11 cellular contexts compared by ENCODE assay signal in genomic region chr6:30727920-30728605, GRCh38. TPM values are rescaled to one million over a fixed set of nuclear protein-coding genes. Genes with fewer than 3 reads are reported as not detected.
DNase-seq lines count a peak whose midpoint lies in the region; ATAC-seq lines count a peak whose summit lies in the region.
"Had no signal": no experiment of that assay in that cellular context is flagged by ENCODE, and none has a peak within 500 bp of the region (broad histone marks: within the 10 kb centered on the region; RNA-seq: fewer than 3 reads in every experiment).

No MANE protein-coding gene starts in this region.

- no peak for ATAC-seq in GM21576 (IDR thresholded peaks at IDR 0.05; ENCODE audit: unreplicated experiment)
- no peak for ATAC-seq in stimulated activated effector memory CD8-positive, alpha-beta T cell treated with anti-CD3 and anti-CD28 coated beads, Interleukin-12 subunit alpha, Interleukin-12 subunit beta, amount 100 ng/mL, for 72 hours

- DNase-seq in AG08395 (ENCODE audit: low spot score) (peak; percentile 50), GM03348 (ENCODE audit: low spot score) (peak; percentile 40), left kidney (ENCODE audit: low read depth, low spot score) (peak; percentile 39), NCI-H146 treated with DMSO at 0.1 percent for 48 hours (lab: John Stamatoyannopoulos, UW; ENCODE audit: unreplicated experiment) (no peak), NCI-H187 treated with DMSO at 0.1 percent for 48 hours (lab: John Stamatoyannopoulos, UW) (no peak)
- DNase-seq in activated T-helper 1 cell treated with anti-CD3 and anti-CD28 coated beads, Interleukin-12 subunit alpha, Interleukin-12 subunit beta, Interleukin-2, Interleukin-4 antibody, amounts not matched to agents 30 ng/mL and 10 ng/mL and 1 ng/mL, durations not matched to agents 14 hours and 24 hours and 36 hours (ENCODE audit: low spot score), result no peak
- no peak for DNase-seq in stimulated activated effector memory CD8-positive, alpha-beta T cell treated with anti-CD3 and anti-CD28 coated beads, Interleukin-12 subunit alpha, Interleukin-12 subunit beta, amount 100 ng/mL, for 72 hours (ENCODE audit: low spot score in 2 of 2)
- DNase-seq: gastrocnemius medialis, NCI-H2081, testis had no signal

- H3K4me1 Mint-ChIP-seq in activated T-helper 1 cell treated with anti-CD3 and anti-CD28 coated beads, Interleukin-12 subunit alpha, Interleukin-12 subunit beta, Interleukin-2, Interleukin-4 antibody, amounts not matched to agents 30 ng/mL and 10 ng/mL and 1 ng/mL, durations not matched to agents 14 hours and 24 hours and 36 hours (ENCODE audit: low read depth), result peaks cover 64% of the 10 kb centered on the region
- H3K4me1 Mint-ChIP-seq in stimulated activated effector memory CD8-positive, alpha-beta T cell treated with anti-CD3 and anti-CD28 coated beads, Interleukin-12 subunit alpha, Interleukin-12 subunit beta, amount 100 ng/mL, for 72 hours, result peaks cover 44% of the 10 kb centered on the region

- H3K4me3 Mint-ChIP-seq in activated T-helper 1 cell treated with anti-CD3 and anti-CD28 coated beads, Interleukin-12 subunit alpha, Interleukin-12 subunit beta, Interleukin-2, Interleukin-4 antibody, amounts not matched to agents 30 ng/mL and 10 ng/mL and 1 ng/mL, durations not matched to agents 14 hours and 24 hours and 36 hours, result no peak overlapping the region
- H3K4me3 Mint-ChIP-seq in stimulated activated effector memory CD8-positive, alpha-beta T cell treated with anti-CD3 and anti-CD28 coated beads, Interleukin-12 subunit alpha, Interleukin-12 subunit beta, amount 100 ng/mL, for 72 hours, result no peak overlapping the region

- H3K27me3 Mint-ChIP-seq in activated T-helper 1 cell treated with anti-CD3 and anti-CD28 coated beads, Interleukin-12 subunit alpha, Interleukin-12 subunit beta, Interleukin-2, Interleukin-4 antibody, amounts not matched to agents 30 ng/mL and 10 ng/mL and 1 ng/mL, durations not matched to agents 14 hours and 24 hours and 36 hours (ENCODE audit: insufficient read depth), result no peaks in the 10 kb centered on the region

- no peaks in the 10 kb centered on the region for H3K9me3 Mint-ChIP-seq in activated T-helper 1 cell treated with anti-CD3 and anti-CD28 coated beads, Interleukin-12 subunit alpha, Interleukin-12 subunit beta, Interleukin-2, Interleukin-4 antibody, amounts not matched to agents 30 ng/mL and 10 ng/mL and 1 ng/mL, durations not matched to agents 14 hours and 24 hours and 36 hours
- H3K9me3 Mint-ChIP-seq in stimulated activated effector memory CD8-positive, alpha-beta T cell treated with anti-CD3 and anti-CD28 coated beads, Interleukin-12 subunit alpha, Interleukin-12 subunit beta, amount 100 ng/mL, for 72 hours, result no peaks in the 10 kb centered on the region

- intact Hi-C loops in activated T-helper 1 cell treated with anti-CD3 and anti-CD28 coated beads, Interleukin-12 subunit alpha, Interleukin-12 subunit beta, Interleukin-2, Interleukin-4 antibody, amounts not matched to agents 30 ng/mL and 10 ng/mL and 1 ng/mL, durations not matched to agents 14 hours and 24 hours and 36 hours (cut with micrococcal nuclease), result no loop called here

- peaks cover 66% of the 10 kb centered on the region for H3K36me3 Mint-ChIP-seq in activated T-helper 1 cell treated with anti-CD3 and anti-CD28 coated beads, Interleukin-12 subunit alpha, Interleukin-12 subunit beta, Interleukin-2, Interleukin-4 antibody, amounts not matched to agents 30 ng/mL and 10 ng/mL and 1 ng/mL, durations not matched to agents 14 hours and 24 hours and 36 hours (ENCODE audit: low read depth)
- H3K36me3 Mint-ChIP-seq in stimulated activated effector memory CD8-positive, alpha-beta T cell treated with anti-CD3 and anti-CD28 coated beads, Interleukin-12 subunit alpha, Interleukin-12 subunit beta, amount 100 ng/mL, for 72 hours, result peaks cover 100% of the 10 kb centered on the region

- peak overlapping the region; percentile 72 for H3K27ac Mint-ChIP-seq in activated T-helper 1 cell treated with anti-CD3 and anti-CD28 coated beads, Interleukin-12 subunit alpha, Interleukin-12 subunit beta, Interleukin-2, Interleukin-4 antibody, amounts not matched to agents 30 ng/mL and 10 ng/mL and 1 ng/mL, durations not matched to agents 14 hours and 24 hours and 36 hours
- no peak overlapping the region for H3K27ac Mint-ChIP-seq in stimulated activated effector memory CD8-positive, alpha-beta T cell treated with anti-CD3 and anti-CD28 coated beads, Interleukin-12 subunit alpha, Interleukin-12 subunit beta, amount 100 ng/mL, for 72 hours

RNA-seq across cellular contexts. Expression of gene TUBB, which starts 7.9 kb away (rescaled TPM):
- 1,001 and 1,002 TPM in 2 replicates for total RNA-seq in activated T-helper 1 cell treated with anti-CD3 and anti-CD28 coated beads, Interleukin-12 subunit alpha, Interleukin-12 subunit beta, Interleukin-2, Interleukin-4 antibody, amounts not matched to agents 30 ng/mL and 10 ng/mL and 1 ng/mL, durations not matched to agents 14 hours and 24 hours and 36 hours

RNA-seq across cellular contexts. Expression of gene MDC1, which starts 11.0 kb away (rescaled TPM):
- total RNA-seq in activated T-helper 1 cell treated with anti-CD3 and anti-CD28 coated beads, Interleukin-12 subunit alpha, Interleukin-12 subunit beta, Interleukin-2, Interleukin-4 antibody, amounts not matched to agents 30 ng/mL and 10 ng/mL and 1 ng/mL, durations not matched to agents 14 hours and 24 hours and 36 hours, result 93.7 and 95.7 TPM in 2 replicates

RNA-seq across cellular contexts. Expression of gene FLOT1, which starts 14.4 kb away (rescaled TPM):
- total RNA-seq in activated T-helper 1 cell treated with anti-CD3 and anti-CD28 coated beads, Interleukin-12 subunit alpha, Interleukin-12 subunit beta, Interleukin-2, Interleukin-4 antibody, amounts not matched to agents 30 ng/mL and 10 ng/mL and 1 ng/mL, durations not matched to agents 14 hours and 24 hours and 36 hours, result 252 and 262 TPM in 2 replicates

RNA-seq across cellular contexts. Expression of gene IER3, which starts 16.3 kb away (rescaled TPM):
- 578 and 603 TPM in 2 replicates for total RNA-seq in activated T-helper 1 cell treated with anti-CD3 and anti-CD28 coated beads, Interleukin-12 subunit alpha, Interleukin-12 subunit beta, Interleukin-2, Interleukin-4 antibody, amounts not matched to agents 30 ng/mL and 10 ng/mL and 1 ng/mL, durations not matched to agents 14 hours and 24 hours and 36 hours

RNA-seq across cellular contexts. Expression of gene NRM, which starts 37.3 kb away (rescaled TPM):
- 15.5 and 15.9 TPM in 2 replicates for total RNA-seq in activated T-helper 1 cell treated with anti-CD3 and anti-CD28 coated beads, Interleukin-12 subunit alpha, Interleukin-12 subunit beta, Interleukin-2, Interleukin-4 antibody, amounts not matched to agents 30 ng/mL and 10 ng/mL and 1 ng/mL, durations not matched to agents 14 hours and 24 hours and 36 hours

Comparison
In these comparisons a context has a peak if more than half of its experiments do, and no peak if none do; other contexts are left out.
1. DNase-seq: peak in AG08395 (single experiment), GM03348 (single experiment) and left kidney (single experiment); none in activated T-helper 1 cell treated with anti-CD3 and anti-CD28 coated beads, Interleukin-12 subunit alpha, Interleukin-12 subunit beta, Interleukin-2, Interleukin-4 antibody, amounts not matched to agents 30 ng/mL and 10 ng/mL and 1 ng/mL, durations not matched to agents 14 hours and 24 hours and 36 hours (single experiment), NCI-H146 treated with DMSO at 0.1 percent for 48 hours (single experiment), NCI-H187 treated with DMSO at 0.1 percent for 48 hours (single experiment) and stimulated activated effector memory CD8-positive, alpha-beta T cell treated with anti-CD3 and anti-CD28 coated beads, Interleukin-12 subunit alpha, Interleukin-12 subunit beta, amount 100 ng/mL, for 72 hours (0 of 2).